Comparison of ENCODE assay signal across 26 cellular contexts in genomic region chr11:118243993-118244762, GRCh38. TPM values are rescaled to one million over a fixed set of nuclear protein-coding genes. Genes with fewer than 3 reads are reported as not detected.
DNase-seq lines count a peak whose midpoint lies in the region; ATAC-seq lines count a peak whose summit lies in the region.
"Had no signal": no experiment of that assay in that cellular context is flagged by ENCODE, and none has a peak within 500 bp of the region (broad histone marks: within the 10 kb centered on the region; RNA-seq: fewer than 3 reads in every experiment).

No MANE protein-coding gene starts in this region.

- CTCF ChIA-PET in activated CD4-positive, alpha-beta T cell treated with anti-CD3 and anti-CD28 coated beads for 36 hours (lab: Charles Lee) = interaction anchor here (0.6 to 1.2 kb wide), 6 partner anchors 24 to 395 kb away, joined by 3 to 4 read pairs (median 4); no protein-coding TSS in a partner anchor
- CTCF ChIA-PET in CD4-positive, alpha-beta memory T cell (lab: Charles Lee; ENCODE audit: partially characterized antibody) = interaction anchor here (4.2 to 6.3 kb wide), 2 partner anchors 19 to 45 kb away, joined by 36 to 38 read pairs; partner anchors contain the start of gene JAML

- H3K27ac ChIP-seq in CD4-positive, alpha-beta memory T cell (ENCODE audit: low read depth, low read length) = no peak overlapping the region
- H3K27ac ChIP-seq: A549, epithelial cell of prostate, foreskin keratinocyte, HL-60 had no signal

- peak overlapping the region; percentile 94 for H3K27ac Mint-ChIP-seq in activated CD4-positive, alpha-beta T cell treated with anti-CD3 and anti-CD28 coated beads for 36 hours
- H3K27ac Mint-ChIP-seq in CD4-positive, alpha-beta memory T cell = peak overlapping the region; percentile 67 to 87 (median 80)
- H3K27ac Mint-ChIP-seq in activated T-helper 17 cell treated with anti-CD3 and anti-CD28 coated beads, Interleukin-2, amount 50 U/mL, for 72 hours = peak overlapping the region; percentile 99
- H3K27ac Mint-ChIP-seq in naive thymus-derived CD8-positive, alpha-beta T cell = peak overlapping the region; percentile 6 to 93 (median 36)

- peaks cover 82% of the 10 kb centered on the region for H3K4me1 ChIP-seq in CD4-positive, alpha-beta memory T cell (ENCODE audit: insufficient read depth, low read length)
- H3K4me1 ChIP-seq: A549, BE2C had no signal

- intact Hi-C loops in activated CD4-positive, alpha-beta T cell treated with anti-CD3 and anti-CD28 coated beads for 36 hours (cut with DNase I, micrococcal nuclease) = loop anchor here (5.0 kb wide), 5 partner anchors 63 to 328 kb away; partner anchors contain the start of genes ARCN1 (in 1 of the 2), CD3D (in 1 of the 2) and CD3G (in 1 of the 2)
- intact Hi-C loops in CD4-positive, alpha-beta memory T cell (cut with micrococcal nuclease) = no loop called here

- H3K27me3 Mint-ChIP-seq in activated CD4-positive, alpha-beta T cell treated with anti-CD3 and anti-CD28 coated beads for 36 hours = no peaks in the 10 kb centered on the region
- H3K27me3 Mint-ChIP-seq in CD4-positive, alpha-beta memory T cell = no peaks in the 10 kb centered on the region
- H3K27me3 Mint-ChIP-seq in activated T-helper 17 cell treated with anti-CD3 and anti-CD28 coated beads, Interleukin-2, amount 50 U/mL, for 72 hours = no peaks in the 10 kb centered on the region
- H3K27me3 Mint-ChIP-seq in naive thymus-derived CD8-positive, alpha-beta T cell = no peaks in the 10 kb centered on the region

- no peaks in the 10 kb centered on the region for H3K9me3 ChIP-seq in CD4-positive, alpha-beta memory T cell (ENCODE audit: control insufficient read depth in 1 of 2, low read length in 2 of 2)
- H3K9me3 ChIP-seq: A549, BE2C, spleen had no signal

- H3K9me3 Mint-ChIP-seq in activated CD4-positive, alpha-beta T cell treated with anti-CD3 and anti-CD28 coated beads for 36 hours (ENCODE audit: low read depth) = peaks cover 3% of the 10 kb centered on the region
- H3K9me3 Mint-ChIP-seq in CD4-positive, alpha-beta memory T cell = no peaks in the 10 kb centered on the region
- peaks cover 4% of the 10 kb centered on the region for H3K9me3 Mint-ChIP-seq in activated T-helper 17 cell treated with anti-CD3 and anti-CD28 coated beads, Interleukin-2, amount 50 U/mL, for 72 hours
- H3K9me3 Mint-ChIP-seq in naive thymus-derived CD8-positive, alpha-beta T cell = no peaks in the 10 kb centered on the region

- no peak for DNase-seq in activated CD4-positive, alpha-beta T cell treated with anti-CD3 and anti-CD28 coated beads for 36 hours
- no peak for DNase-seq in activated CD4-positive, alpha-beta T cell treated with anti-CD3 and anti-CD28 coated beads for 4 hours
- DNase-seq in CD4-positive, alpha-beta memory T cell = no peak
- DNase-seq in naive thymus-derived CD8-positive, alpha-beta T cell = no peak
- DNase-seq in NCI-H187 treated with DMSO at 0.1 percent for 48 hours (lab: John Stamatoyannopoulos, UW) (no peak), activated gamma-delta T cell treated with Interleukin-2 at 50 U/mL for 16 hours (no peak)
- DNase-seq: amygdala; BE2C; dermis blood vessel endothelial cell; DMS153; foreskin keratinocyte; GDM1; hippocampal formation; IMR-90; NCI-H1436; NCI-H526 treated with DMSO at 0.1 percent for 48 hours; nucleus accumbens; spleen; stimulated activated CD4-positive, alpha-beta T cell treated with anti-CD3 and anti-CD28 coated beads, Interleukin-4, amount 100 ng/mL, for 4 hours had no signal

- H3K36me3 Mint-ChIP-seq in activated CD4-positive, alpha-beta T cell treated with anti-CD3 and anti-CD28 coated beads for 36 hours (ENCODE audit: low read depth) = peaks cover 58% of the 10 kb centered on the region
- peaks cover 8 to 21% of the 10 kb centered on the region in 2 donors for H3K36me3 Mint-ChIP-seq in CD4-positive, alpha-beta memory T cell
- H3K36me3 Mint-ChIP-seq in activated T-helper 17 cell treated with anti-CD3 and anti-CD28 coated beads, Interleukin-2, amount 50 U/mL, for 72 hours (ENCODE audit: low read depth) = peaks cover 75% of the 10 kb centered on the region
- H3K36me3 Mint-ChIP-seq in naive thymus-derived CD8-positive, alpha-beta T cell = peaks cover 0 to 7% (median 0%) of the 10 kb centered on the region in 3 donors

- no peak for ATAC-seq in activated CD4-positive, alpha-beta T cell treated with anti-CD3 and anti-CD28 coated beads for 36 hours
- peak; percentile 23 for ATAC-seq in activated T-helper 17 cell treated with anti-CD3 and anti-CD28 coated beads, Interleukin-2, amount 50 U/mL, for 72 hours (replicated peaks)
- no peak for ATAC-seq in naive thymus-derived CD8-positive, alpha-beta T cell
- ATAC-seq in GM21447 (IDR thresholded peaks at IDR 0.05; ENCODE audit: unreplicated experiment) = no peak
- ATAC-seq: A549, foreskin keratinocyte had no signal

- H3K4me3 ChIP-seq in CD4-positive, alpha-beta memory T cell (ENCODE audit: low read length in 2 of 2) = no peak overlapping the region
- H3K4me3 ChIP-seq: A549, spleen had no signal

- H3K36me3 ChIP-seq in CD4-positive, alpha-beta memory T cell (ENCODE audit: insufficient read depth, low read length) = no peaks in the 10 kb centered on the region
- H3K36me3 ChIP-seq: BE2C, spleen had no signal

- H3K4me3 Mint-ChIP-seq in activated CD4-positive, alpha-beta T cell treated with anti-CD3 and anti-CD28 coated beads for 36 hours = peak overlapping the region; percentile 77
- peak overlapping the region in 3 of 8 donors; percentile 2 to 6 (median 3) for H3K4me3 Mint-ChIP-seq in CD4-positive, alpha-beta memory T cell
- peak overlapping the region; percentile 92 for H3K4me3 Mint-ChIP-seq in activated T-helper 17 cell treated with anti-CD3 and anti-CD28 coated beads, Interleukin-2, amount 50 U/mL, for 72 hours
- H3K4me3 Mint-ChIP-seq in naive thymus-derived CD8-positive, alpha-beta T cell = no peak overlapping the region

- peaks cover 81% of the 10 kb centered on the region for H3K4me1 Mint-ChIP-seq in activated CD4-positive, alpha-beta T cell treated with anti-CD3 and anti-CD28 coated beads for 36 hours
- H3K4me1 Mint-ChIP-seq in CD4-positive, alpha-beta memory T cell = peaks cover 68 to 94% (median 82%) of the 10 kb centered on the region in 4 donors
- H3K4me1 Mint-ChIP-seq in activated T-helper 17 cell treated with anti-CD3 and anti-CD28 coated beads, Interleukin-2, amount 50 U/mL, for 72 hours = peaks cover 60% of the 10 kb centered on the region
- H3K4me1 Mint-ChIP-seq in naive thymus-derived CD8-positive, alpha-beta T cell = peaks cover 45 to 87% (median 77%) of the 10 kb centered on the region in 4 donors

- H3K27me3 ChIP-seq in CD4-positive, alpha-beta memory T cell (ENCODE audit: insufficient read depth, low read length) = no peaks in the 10 kb centered on the region
- H3K27me3 ChIP-seq: foreskin keratinocyte, spleen had no signal

- POLR2A ChIA-PET in activated CD4-positive, alpha-beta T cell treated with anti-CD3 and anti-CD28 coated beads for 36 hours (lab: Charles Lee) = interaction anchor here (0.8 kb wide), 1 partner anchor 46 kb away, joined by 3 read pairs; no protein-coding TSS in a partner anchor
- POLR2A ChIA-PET in CD4-positive, alpha-beta memory T cell (lab: Charles Lee; ENCODE audit: partially characterized antibody) = interaction anchor here (1.4 to 9.4 kb wide), 4 partner anchors 13 to 46 kb away, joined by 3 to 142 read pairs (median 38); partner anchors contain the start of gene JAML
- POLR2A ChIA-PET in naive thymus-derived CD8-positive, alpha-beta T cell (lab: Charles Lee) = interaction anchor here (1.0 to 1.7 kb wide), 2 partner anchors 16 to 42 kb away, joined by 4 to 5 read pairs; no protein-coding TSS in a partner anchor

RNA-seq across cellular contexts. Expression of gene MPZL3, which starts 8.0 kb away (rescaled TPM):
- 10 to 100 TPM; 45.9 to 53.2 TPM for total RNA-seq in activated CD4-positive, alpha-beta T cell treated with anti-CD3 and anti-CD28 coated beads for 36 hours
- total RNA-seq in CD4-positive, alpha-beta memory T cell = 10 to 100 TPM; 29.9 to 32.0 TPM
- 10 to 100 TPM; 12.3 to 12.6 TPM for polyA plus RNA-seq in CD4-positive, alpha-beta memory T cell
- total RNA-seq in activated T-helper 17 cell treated with anti-CD3 and anti-CD28 coated beads, Interleukin-2, amount 50 U/mL, for 72 hours = 100 to 1,000 TPM in 1 of 2 donors, 10 to 100 TPM in 1; 31.5 to 111 TPM
- 10 to 100 TPM; 11.2 to 12.6 TPM for total RNA-seq in naive thymus-derived CD8-positive, alpha-beta T cell
- polyA plus RNA-seq in naive thymus-derived CD8-positive, alpha-beta T cell = 1 to 10 TPM; 1.9 to 3.4 (median 3.2) TPM

RNA-seq across cellular contexts. Expression of gene JAML, which starts 19.4 kb away (rescaled TPM):
- 100 to 1,000 TPM; 168 to 193 TPM for total RNA-seq in activated CD4-positive, alpha-beta T cell treated with anti-CD3 and anti-CD28 coated beads for 36 hours
- 100 to 1,000 TPM; 115 to 116 TPM for total RNA-seq in CD4-positive, alpha-beta memory T cell
- polyA plus RNA-seq in CD4-positive, alpha-beta memory T cell = 100 to 1,000 TPM; 169 to 194 TPM
- total RNA-seq in activated T-helper 17 cell treated with anti-CD3 and anti-CD28 coated beads, Interleukin-2, amount 50 U/mL, for 72 hours = 100 to 1,000 TPM in 1 of 2 donors, 10 to 100 TPM in 1; 74.0 to 276 TPM
- 100 to 1,000 TPM; 157 to 161 TPM for total RNA-seq in naive thymus-derived CD8-positive, alpha-beta T cell
- polyA plus RNA-seq in naive thymus-derived CD8-positive, alpha-beta T cell = 100 to 1,000 TPM; 120 to 195 (median 159) TPM
- total RNA-seq: foreskin keratinocyte, IMR-90, M059J, renal cortical epithelial cell had no signal
- polyA plus RNA-seq: A549, foreskin keratinocyte, IMR-90 had no signal

RNA-seq across cellular contexts. Expression of gene MPZL2, which starts 19.9 kb away (rescaled TPM):
- total RNA-seq in activated CD4-positive, alpha-beta T cell treated with anti-CD3 and anti-CD28 coated beads for 36 hours = 10 to 100 TPM; 26.7 to 30.1 TPM
- 1 to 10 TPM; 2.9 to 3.7 TPM for total RNA-seq in CD4-positive, alpha-beta memory T cell
- 1 to 10 TPM in 1 of 2 donors, under 1 TPM in 1; 0.64 to 4.2 TPM for polyA plus RNA-seq in CD4-positive, alpha-beta memory T cell
- 10 to 100 TPM in 1 of 2 donors, 1 to 10 TPM in 1; 2.8 to 21.7 TPM for total RNA-seq in activated T-helper 17 cell treated with anti-CD3 and anti-CD28 coated beads, Interleukin-2, amount 50 U/mL, for 72 hours
- total RNA-seq in naive thymus-derived CD8-positive, alpha-beta T cell = 1 to 10 TPM; 2.8 to 3.1 TPM
- polyA plus RNA-seq in naive thymus-derived CD8-positive, alpha-beta T cell = 1 to 10 TPM in 2 of 3 donors, under 1 TPM in 1; 0.94 to 3.1 (median 1.2) TPM
- total RNA-seq: IMR-90 had no signal
- polyA plus RNA-seq: IMR-90 had no signal

Comparison
In these comparisons a context has a peak if more than half of its experiments do, and no peak if none do; other contexts are left out.
1. H3K27ac Mint-ChIP-seq: peak in every context shown above with its lines; median percentile 99 in activated T-helper 17 cell treated with anti-CD3 and anti-CD28 coated beads, Interleukin-2, amount 50 U/mL, for 72 hours; 94 in activated CD4-positive, alpha-beta T cell treated with anti-CD3 and anti-CD28 coated beads for 36 hours; 80 in CD4-positive, alpha-beta memory T cell; 36 in naive thymus-derived CD8-positive, alpha-beta T cell.
2. H3K4me3 Mint-ChIP-seq: peak in activated CD4-positive, alpha-beta T cell treated with anti-CD3 and anti-CD28 coated beads for 36 hours (single experiment) and activated T-helper 17 cell treated with anti-CD3 and anti-CD28 coated beads, Interleukin-2, amount 50 U/mL, for 72 hours (single experiment); none in naive thymus-derived CD8-positive, alpha-beta T cell (0 of 10).